Comparison of ENCODE assay signal across 21 cellular contexts in genomic region chr3:63528325-63529000, GRCh38.
"Had no signal": no experiment of that assay in that cellular context is flagged by ENCODE, and none has a peak within 500 bp of the region (broad histone marks: within the 10 kb centered on the region; RNA-seq: fewer than 3 reads in every experiment).

No MANE protein-coding gene starts in this region.

- H3K27me3 Mint-ChIP-seq: naive B cell; stimulated activated naive CD8-positive, alpha-beta T cell treated with anti-CD3 and anti-CD28 coated beads, Interleukin-15, Interleukin-2, amounts not matched to agents 100 ng/mL and 50 ng/mL, for 24 hours had no signal

- ATAC-seq: foreskin keratinocyte; left colon; left ventricle myocardium superior; psoas muscle; right lobe of liver; stimulated activated effector memory CD8-positive, alpha-beta T cell treated with anti-CD3 and anti-CD28 coated beads, Interleukin-12 subunit alpha, Interleukin-12 subunit beta, amount 100 ng/mL, for 72 hours had no signal

- H3K4me1 Mint-ChIP-seq: naive B cell; nephron; stimulated activated effector memory CD8-positive, alpha-beta T cell treated with anti-CD3 and anti-CD28 coated beads, Interleukin-12 subunit alpha, Interleukin-12 subunit beta, amount 100 ng/mL, for 72 hours had no signal

- H3K4me3 Mint-ChIP-seq: endodermal cell; naive B cell; nephron; stimulated activated effector memory CD8-positive, alpha-beta T cell treated with anti-CD3 and anti-CD28 coated beads, Interleukin-12 subunit alpha, Interleukin-12 subunit beta, amount 100 ng/mL, for 72 hours; stimulated activated naive CD8-positive, alpha-beta T cell treated with anti-CD3 and anti-CD28 coated beads, Interleukin-15, Interleukin-2, amounts not matched to agents 100 ng/mL and 50 ng/mL, for 24 hours had no signal

- H3K36me3 Mint-ChIP-seq: naive B cell; stimulated activated effector memory CD8-positive, alpha-beta T cell treated with anti-CD3 and anti-CD28 coated beads, Interleukin-12 subunit alpha, Interleukin-12 subunit beta, amount 100 ng/mL, for 72 hours had no signal

- H3K27ac Mint-ChIP-seq: endodermal cell; naive B cell; nephron; stimulated activated effector memory CD8-positive, alpha-beta T cell treated with anti-CD3 and anti-CD28 coated beads, Interleukin-12 subunit alpha, Interleukin-12 subunit beta, amount 100 ng/mL, for 72 hours; stimulated activated naive CD8-positive, alpha-beta T cell treated with anti-CD3 and anti-CD28 coated beads, Interleukin-15, Interleukin-2, amounts not matched to agents 100 ng/mL and 50 ng/mL, for 24 hours had no signal

- H3K9me3 Mint-ChIP-seq: endodermal cell had no signal

- DNase-seq: dermis blood vessel endothelial cell; endodermal cell; erythroblast; foreskin keratinocyte; left colon; left ventricle myocardium superior; mesenchymal stem cell; midbrain; naive B cell; occipital lobe; psoas muscle; retina; right lobe of liver; stimulated activated CD4-positive, alpha-beta T cell treated with anti-CD3 and anti-CD28 coated beads, Interleukin-4, amount 100 ng/mL, for 1 hour; stimulated activated CD8-positive, alpha-beta memory T cell treated with anti-CD3 and anti-CD28 coated beads, Interleukin-4, amount 100 ng/mL, for 48 hours; tibial artery; upper lobe of left lung; uterus had no signal
